ENCODE assay signal across 1 cellular context in the genomic region with DNA sequence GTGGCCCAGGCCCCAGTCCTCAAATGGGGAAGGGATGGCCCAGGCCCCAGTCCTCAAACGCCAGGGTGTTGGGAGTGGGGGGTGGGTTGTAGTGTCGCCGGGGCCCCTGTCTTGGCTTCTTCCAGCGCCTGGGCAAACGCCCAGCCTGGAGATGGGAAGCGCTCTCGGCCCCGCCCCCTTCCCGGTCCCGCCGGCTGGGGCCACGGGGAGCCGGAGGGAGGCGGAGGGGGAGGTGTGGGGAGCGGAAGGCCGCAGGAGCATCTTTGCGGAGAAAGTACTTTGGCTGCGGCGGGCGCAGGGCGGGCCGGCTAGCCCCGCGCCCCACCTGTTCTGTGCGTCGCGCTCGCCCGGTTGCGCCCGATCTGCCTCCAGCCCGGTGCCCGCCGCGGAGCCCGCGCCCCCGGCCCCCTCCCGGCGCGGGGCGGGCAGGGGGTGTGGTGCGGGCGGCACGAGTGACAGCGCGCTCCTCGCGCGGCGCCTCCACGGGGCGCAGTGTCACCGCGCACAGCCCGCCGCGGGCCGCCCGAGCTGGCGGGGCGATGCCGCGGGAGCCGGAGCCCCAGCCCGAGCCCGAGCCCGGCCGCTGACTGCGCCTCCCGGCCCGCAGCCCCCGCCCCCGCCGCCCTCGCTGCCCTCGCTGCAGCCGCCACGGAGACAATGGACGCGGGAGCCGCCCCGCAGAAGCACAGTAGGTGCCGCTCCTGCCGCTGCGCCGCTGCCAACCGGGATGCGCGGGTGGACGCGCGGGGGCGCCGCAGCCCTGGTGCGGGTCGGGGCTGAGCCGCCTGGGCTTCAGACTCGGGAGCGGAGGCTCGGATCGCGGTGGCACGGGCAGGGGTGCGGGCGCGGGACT.
TF ChIP-seq lines count a peak whose summit lies in the region.

No MANE protein-coding gene starts in this region.

TF ChIP-seq in HCT116, 20 proteins besides CTCF, POLR2A, EP300 and RAD21:
- TF ChIP-seq, protein P1, sequence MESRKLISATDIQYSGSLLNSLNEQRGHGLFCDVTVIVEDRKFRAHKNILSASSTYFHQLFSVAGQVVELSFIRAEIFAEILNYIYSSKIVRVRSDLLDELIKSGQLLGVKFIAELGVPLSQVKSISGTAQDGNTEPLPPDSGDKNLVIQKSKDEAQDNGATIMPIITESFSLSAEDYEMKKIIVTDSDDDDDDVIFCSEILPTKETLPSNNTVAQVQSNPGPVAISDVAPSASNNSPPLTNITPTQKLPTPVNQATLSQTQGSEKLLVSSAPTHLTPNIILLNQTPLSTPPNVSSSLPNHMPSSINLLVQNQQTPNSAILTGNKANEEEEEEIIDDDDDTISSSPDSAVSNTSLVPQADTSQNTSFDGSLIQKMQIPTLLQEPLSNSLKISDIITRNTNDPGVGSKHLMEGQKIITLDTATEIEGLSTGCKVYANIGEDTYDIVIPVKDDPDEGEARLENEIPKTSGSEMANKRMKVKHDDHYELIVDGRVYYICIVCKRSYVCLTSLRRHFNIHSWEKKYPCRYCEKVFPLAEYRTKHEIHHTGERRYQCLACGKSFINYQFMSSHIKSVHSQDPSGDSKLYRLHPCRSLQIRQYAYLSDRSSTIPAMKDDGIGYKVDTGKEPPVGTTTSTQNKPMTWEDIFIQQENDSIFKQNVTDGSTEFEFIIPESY (IDR thresholded peaks at IDR 0.05; ENCODE audit: extremely low read depth, insufficient replicate concordance, low read length) = no peak
- TF ChIP-seq EZH2phosphoT487 (IDR thresholded peaks at IDR 0.05; ENCODE audit: borderline replicate concordance) (no peak), TCF7L2 (IDR thresholded peaks at IDR 0.05; ENCODE audit: borderline replicate concordance, extremely low read depth, insufficient read depth, insufficient read length) (no peak), SIN3A (IDR thresholded peaks at IDR 0.05; ENCODE audit: low read depth) (no peak), YY1 (IDR thresholded peaks at IDR 0.05; ENCODE audit: extremely low read depth, insufficient replicate concordance, low read depth, low read length) (no peak), SP1 (IDR thresholded peaks at IDR 0.05; ENCODE audit: low read depth) (no peak), EZH2 (IDR thresholded peaks at IDR 0.05) (no peak)
- TF ChIP-seq, protein P2, sequence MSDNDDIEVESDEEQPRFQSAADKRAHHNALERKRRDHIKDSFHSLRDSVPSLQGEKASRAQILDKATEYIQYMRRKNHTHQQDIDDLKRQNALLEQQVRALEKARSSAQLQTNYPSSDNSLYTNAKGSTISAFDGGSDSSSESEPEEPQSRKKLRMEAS (IDR thresholded peaks at IDR 0.05) = no peak
